ENCODE assay signal across 20 cellular contexts in genomic region chr20:64207641-64208590, GRCh38. TPM values are rescaled to one million over a fixed set of nuclear protein-coding genes. Genes with fewer than 3 reads are reported as not detected.
DNase-seq lines count a peak whose midpoint lies in the region; ATAC-seq, FAIRE-seq and TF ChIP-seq lines count a peak whose summit lies in the region.
"Had no signal": no experiment of that assay in that cellular context is flagged by ENCODE, and none has a peak within 500 bp of the region (broad histone marks: within the 10 kb centered on the region; RNA-seq: fewer than 3 reads in every experiment).

No MANE protein-coding gene starts in this region.

- WGBS in neuronal stem cell (ENCODE audit: extremely low coverage in 2 of 2, insufficient read length in 2 of 2, insufficient replicate concordance in 1 of 2), 2 donors: no CpG with 5 or more reads among the region's 25 CpGs

- no peaks in the 10 kb centered on the region for H3K9me3 ChIP-seq in CD4-positive, alpha-beta memory T cell (ENCODE audit: control insufficient read depth in 1 of 2, low read length in 2 of 2)
- no peaks in the 10 kb centered on the region for H3K9me3 ChIP-seq in SU-DHL-6 (ENCODE audit: insufficient read depth, low read length)
- no peaks in the 10 kb centered on the region for H3K9me3 ChIP-seq in neuronal stem cell (replicated peaks in 1 of 2; ENCODE audit: control insufficient read depth in 2 of 2, insufficient read depth in 1 of 2, low read depth in 1 of 2, low read length in 2 of 2)
- H3K9me3 ChIP-seq in colonic mucosa: no peaks in the 10 kb centered on the region
- H3K9me3 ChIP-seq in naive thymus-derived CD4-positive, alpha-beta T cell (ENCODE audit: control insufficient read depth in 2 of 3, low read length in 3 of 3): no peaks in the 10 kb centered on the region
- H3K9me3 ChIP-seq: BLaER1 had no signal

- peaks cover 3 to 8% of the 10 kb centered on the region in 2 donors for H3K27me3 Mint-ChIP-seq in CD4-positive, alpha-beta memory T cell
- peaks cover 0 to 3% (median 0%) of the 10 kb centered on the region in 5 donors for H3K27me3 Mint-ChIP-seq in naive thymus-derived CD4-positive, alpha-beta T cell

- no peaks in the 10 kb centered on the region for H3K27me3 ChIP-seq in CD4-positive, alpha-beta memory T cell (ENCODE audit: insufficient read depth, low read length)
- no peaks in the 10 kb centered on the region for H3K27me3 ChIP-seq in SU-DHL-6 (ENCODE audit: low read length)
- H3K27me3 ChIP-seq in neuronal stem cell (ENCODE audit: control insufficient read depth in 3 of 3, insufficient read depth in 3 of 3, low read depth in 1 of 3, low read length in 3 of 3): peaks cover 0 to 29% (median 0%) of the 10 kb centered on the region in 3 experiments
- no peaks in the 10 kb centered on the region for H3K27me3 ChIP-seq in colonic mucosa
- no peaks in the 10 kb centered on the region for H3K27me3 ChIP-seq in naive thymus-derived CD4-positive, alpha-beta T cell (ENCODE audit: control insufficient read depth in 2 of 2, insufficient read depth in 2 of 2, low read length in 2 of 2)
- H3K27me3 ChIP-seq: BLaER1 had no signal

- CTCF ChIA-PET in CD4-positive, alpha-beta memory T cell (lab: Charles Lee; ENCODE audit: partially characterized antibody): no interaction called here
- CTCF ChIA-PET in naive thymus-derived CD4-positive, alpha-beta T cell (lab: Charles Lee): no interaction called here

- H2AK5ac ChIP-seq in neuronal stem cell (ENCODE audit: low read depth, low read length): peak overlapping the region; percentile 5

- no peak overlapping the region for H3K4ac ChIP-seq in neuronal stem cell (ENCODE audit: low read length)

- DNase-seq in CD4-positive, alpha-beta memory T cell: peak in 1 of 5 donors; percentile 33
- DNase-seq in HTR-8/SVneo (ENCODE audit: insufficient read length, low spot score) (no peak), neuronal stem cell (ENCODE audit: low spot score) (no peak), colonic mucosa (no peak)
- no peak for DNase-seq in naive thymus-derived CD4-positive, alpha-beta T cell
- DNase-seq: 8988T; Calu3; CD8-positive, alpha-beta T cell; DMS79 treated with DMSO at 0.1 percent for 48 hours; EL; H9 had no signal

- no peak overlapping the region for H3K27ac ChIP-seq in CD4-positive, alpha-beta memory T cell (ENCODE audit: low read depth, low read length)
- H3K27ac ChIP-seq in SU-DHL-6 (ENCODE audit: low read depth, low read length) (no peak overlapping the region), neuronal stem cell (replicated peaks; ENCODE audit: low read length) (no peak overlapping the region), colonic mucosa (no peak overlapping the region)
- H3K27ac ChIP-seq in naive thymus-derived CD4-positive, alpha-beta T cell (ENCODE audit: low read depth, low read length): no peak overlapping the region
- H3K27ac ChIP-seq: BLaER1 had no signal

- H3K9me2 ChIP-seq in SU-DHL-6 (replicated peaks; ENCODE audit: insufficient read depth, low read length): no peaks in the 10 kb centered on the region

- H2BK15ac ChIP-seq in neuronal stem cell (ENCODE audit: low read length): no peak overlapping the region

- H3K79me2 ChIP-seq in SU-DHL-6 (ENCODE audit: insufficient read depth, low read length): no peaks in the 10 kb centered on the region

- H3K14ac ChIP-seq in neuronal stem cell (ENCODE audit: low read length): no peak overlapping the region

- peak overlapping the region; percentile 45 for H2BK5ac ChIP-seq in neuronal stem cell (ENCODE audit: low read length)

- no peak for TF ChIP-seq CTCF in SU-DHL-6 (IDR thresholded peaks at IDR 0.05; ENCODE audit: insufficient read depth, low read length, poor library complexity, severe bottlenecking)
- no peak for TF ChIP-seq CTCF in colonic mucosa (IDR thresholded peaks at IDR 0.05)

- H3K79me1 ChIP-seq in neuronal stem cell (ENCODE audit: low read depth, low read length): no peaks in the 10 kb centered on the region

- no peaks in the 10 kb centered on the region for H4K20me1 ChIP-seq in SU-DHL-6 (ENCODE audit: low read depth, low read length)
- H4K20me1 ChIP-seq: BLaER1 had no signal

- H3K27ac Mint-ChIP-seq in CD4-positive, alpha-beta memory T cell: peak overlapping the region in 4 of 7 donors; percentile 15 to 77 (median 30)
- H3K27ac Mint-ChIP-seq in naive thymus-derived CD4-positive, alpha-beta T cell: no peak overlapping the region
- H3K27ac Mint-ChIP-seq: CD8-positive, alpha-beta T cell had no signal

- POLR2A ChIA-PET in CD4-positive, alpha-beta memory T cell (lab: Charles Lee; ENCODE audit: partially characterized antibody): no interaction called here
- POLR2A ChIA-PET in naive thymus-derived CD4-positive, alpha-beta T cell (lab: Charles Lee): no interaction called here

- no peak overlapping the region for H2BK12ac ChIP-seq in neuronal stem cell (ENCODE audit: low read length)

- no peak for ATAC-seq in HG02840 (IDR thresholded peaks at IDR 0.05; ENCODE audit: low FRiP score, unreplicated experiment)
- no peak for ATAC-seq in naive thymus-derived CD4-positive, alpha-beta T cell
- ATAC-seq: CD8-positive, alpha-beta T cell; GM12878 had no signal

- no peaks in the 10 kb centered on the region for H3K36me3 ChIP-seq in CD4-positive, alpha-beta memory T cell (ENCODE audit: insufficient read depth, low read length)
- H3K36me3 ChIP-seq in SU-DHL-6 (ENCODE audit: low read length) (no peaks in the 10 kb centered on the region), neuronal stem cell (replicated peaks in 1 of 2; ENCODE audit: control insufficient read depth in 2 of 2, insufficient read depth in 2 of 2, low read length in 2 of 2) (no peaks in the 10 kb centered on the region), colonic mucosa (no peaks in the 10 kb centered on the region)
- no peaks in the 10 kb centered on the region for H3K36me3 ChIP-seq in naive thymus-derived CD4-positive, alpha-beta T cell (ENCODE audit: control insufficient read depth in 2 of 3, insufficient read depth in 3 of 3, low read length in 3 of 3)
- H3K36me3 ChIP-seq: BLaER1 had no signal

- no peak overlapping the region for H3K4me3 ChIP-seq in CD4-positive, alpha-beta memory T cell (ENCODE audit: low read length in 2 of 2)
- H3K4me3 ChIP-seq in SU-DHL-6 (ENCODE audit: insufficient read depth, low read length, poor library complexity, severe bottlenecking) (peak overlapping the region; percentile 15), neuronal stem cell (ENCODE audit: low read length in 2 of 2) (no peak overlapping the region), colonic mucosa (no peak overlapping the region)
- no peak overlapping the region for H3K4me3 ChIP-seq in naive thymus-derived CD4-positive, alpha-beta T cell (ENCODE audit: low read length)
- H3K4me3 ChIP-seq: BLaER1, GM12878 had no signal

- no peaks in the 10 kb centered on the region for H3F3A ChIP-seq in SU-DHL-6 (ENCODE audit: insufficient read depth)

- H4K8ac ChIP-seq in neuronal stem cell (ENCODE audit: low read depth, low read length): no peak overlapping the region

- H3K9me3 Mint-ChIP-seq in CD4-positive, alpha-beta memory T cell: no peaks in the 10 kb centered on the region
- H3K9me3 Mint-ChIP-seq in naive thymus-derived CD4-positive, alpha-beta T cell: no peaks in the 10 kb centered on the region
- H3K9me3 Mint-ChIP-seq: CD8-positive, alpha-beta T cell; H9 had no signal

- no peak overlapping the region for H2AFZ ChIP-seq in SU-DHL-6 (ENCODE audit: low read depth, low read length, severe bottlenecking)
- no peak overlapping the region for H2AFZ ChIP-seq in neuronal stem cell (ENCODE audit: low read length)

- H3K4me1 Mint-ChIP-seq in CD4-positive, alpha-beta memory T cell: peaks cover 0 to 6% (median 1%) of the 10 kb centered on the region in 4 donors
- peaks cover 0 to 6% (median 0%) of the 10 kb centered on the region in 7 donors for H3K4me1 Mint-ChIP-seq in naive thymus-derived CD4-positive, alpha-beta T cell
- H3K4me1 Mint-ChIP-seq: CD14-positive monocyte had no signal

- H3K4me2 ChIP-seq in SU-DHL-6 (ENCODE audit: low read depth, low read length, poor library complexity, severe bottlenecking) (peak overlapping the region; percentile 29), neuronal stem cell (ENCODE audit: insufficient read depth, low read length, poor library complexity, severe bottlenecking) (no peak overlapping the region)
- H3K4me2 ChIP-seq: BLaER1 had no signal

- intact Hi-C loops in CD4-positive, alpha-beta memory T cell (cut with micrococcal nuclease): no loop called here
- intact Hi-C loops in colonic mucosa (cut with DNase I): no loop called here
- intact Hi-C loops in naive thymus-derived CD4-positive, alpha-beta T cell (cut with micrococcal nuclease): no loop called here

- H3K4me3 Mint-ChIP-seq in CD4-positive, alpha-beta memory T cell: no peak overlapping the region
- no peak overlapping the region for H3K4me3 Mint-ChIP-seq in naive thymus-derived CD4-positive, alpha-beta T cell
- H3K4me3 Mint-ChIP-seq: CD14-positive monocyte; CD8-positive, alpha-beta T cell; H9 had no signal

- no peaks in the 10 kb centered on the region for H3K36me3 Mint-ChIP-seq in CD4-positive, alpha-beta memory T cell
- H3K36me3 Mint-ChIP-seq in naive thymus-derived CD4-positive, alpha-beta T cell: no peaks in the 10 kb centered on the region
- H3K36me3 Mint-ChIP-seq: CD14-positive monocyte; CD8-positive, alpha-beta T cell had no signal

- H2BK120ac ChIP-seq in neuronal stem cell (ENCODE audit: low read depth, low read length): no peak overlapping the region

- H3K9ac ChIP-seq in SU-DHL-6 (ENCODE audit: low read length) (peak overlapping the region; percentile 15), neuronal stem cell (ENCODE audit: low read depth, low read length, poor library complexity) (no peak overlapping the region), colonic mucosa (ENCODE audit: low read depth in 2 of 2, low read length in 2 of 2) (no peak overlapping the region)
- H3K9ac ChIP-seq: BLaER1 had no signal

- H3K23ac ChIP-seq in neuronal stem cell (ENCODE audit: low read depth, low read length, poor library complexity): no peak overlapping the region

- no peak overlapping the region for H3K18ac ChIP-seq in neuronal stem cell (ENCODE audit: low read length)

- H3K4me1 ChIP-seq in CD4-positive, alpha-beta memory T cell (ENCODE audit: insufficient read depth, low read length): no peaks in the 10 kb centered on the region
- H3K4me1 ChIP-seq in neuronal stem cell (ENCODE audit: control insufficient read depth in 2 of 2, insufficient read depth in 1 of 2, low read depth in 1 of 2, low read length in 2 of 2) (peaks cover 0 to 12% of the 10 kb centered on the region in 2 donors), colonic mucosa (no peaks in the 10 kb centered on the region)
- H3K4me1 ChIP-seq in naive thymus-derived CD4-positive, alpha-beta T cell (ENCODE audit: control insufficient read depth in 2 of 2, insufficient read depth in 2 of 2, low read length in 2 of 2): no peaks in the 10 kb centered on the region

- peak; percentile 80 for FAIRE-seq in HTR-8/SVneo (lab: Jason Lieb, UNC)
- FAIRE-seq: GM12878, GM19239, H1 had no signal

- peak overlapping the region; percentile 9 for H4K91ac ChIP-seq in neuronal stem cell (ENCODE audit: low read depth, low read length, poor library complexity)

RNA-seq across cellular contexts. Expression of gene MYT1, which starts 43.7 kb away (rescaled TPM):
- not detected for total RNA-seq in CD4-positive, alpha-beta memory T cell
- polyA plus RNA-seq in CD4-positive, alpha-beta memory T cell: not detected
- polyA plus RNA-seq in neuronal stem cell (2013, experiment 1 of 2): 3.1 TPM
- polyA plus RNA-seq in neuronal stem cell (2013, experiment 2 of 2): 3.2 TPM
- total RNA-seq in colonic mucosa: under 1 TPM; 0.19 to 0.22 TPM
- total RNA-seq in naive thymus-derived CD4-positive, alpha-beta T cell: not detected
- polyA plus RNA-seq in naive thymus-derived CD4-positive, alpha-beta T cell: not detected
- total RNA-seq: A673; CD8-positive, alpha-beta T cell; GM12878 had no signal
- polyA plus RNA-seq: AG04450, CD14-positive monocyte had no signal

RNA-seq across cellular contexts. Expression of gene PCMTD2, which starts 47.6 kb away (rescaled TPM):
- 100 to 1,000 TPM; 187 to 196 TPM for total RNA-seq in CD4-positive, alpha-beta memory T cell
- polyA plus RNA-seq in CD4-positive, alpha-beta memory T cell: 100 to 1,000 TPM in 1 of 2 donors, 10 to 100 TPM in 1; 52.5 to 111 TPM
- 40.9 TPM for polyA plus RNA-seq in neuronal stem cell (2013, experiment 1 of 2)
- 42.6 TPM for polyA plus RNA-seq in neuronal stem cell (2013, experiment 2 of 2)
- 10 to 100 TPM; 23.3 to 35.7 TPM for total RNA-seq in colonic mucosa
- 100 to 1,000 TPM in 3 of 5 experiments, 10 to 100 TPM in 2; 67.2 to 229 (median 103) TPM for total RNA-seq in naive thymus-derived CD4-positive, alpha-beta T cell
- polyA plus RNA-seq in naive thymus-derived CD4-positive, alpha-beta T cell: 100 to 1,000 TPM in 1 of 2 donors, 10 to 100 TPM in 1; 60.5 to 102 TPM

Comparison
In these comparisons a context has a peak if more than half of its experiments do, and no peak if none do; other contexts are left out.
1. H3K27ac Mint-ChIP-seq: peak in CD4-positive, alpha-beta memory T cell (4 of 7); none in naive thymus-derived CD4-positive, alpha-beta T cell (0 of 9).